Comparison of ENCODE assay signal across 23 cellular contexts in the genomic region with DNA sequence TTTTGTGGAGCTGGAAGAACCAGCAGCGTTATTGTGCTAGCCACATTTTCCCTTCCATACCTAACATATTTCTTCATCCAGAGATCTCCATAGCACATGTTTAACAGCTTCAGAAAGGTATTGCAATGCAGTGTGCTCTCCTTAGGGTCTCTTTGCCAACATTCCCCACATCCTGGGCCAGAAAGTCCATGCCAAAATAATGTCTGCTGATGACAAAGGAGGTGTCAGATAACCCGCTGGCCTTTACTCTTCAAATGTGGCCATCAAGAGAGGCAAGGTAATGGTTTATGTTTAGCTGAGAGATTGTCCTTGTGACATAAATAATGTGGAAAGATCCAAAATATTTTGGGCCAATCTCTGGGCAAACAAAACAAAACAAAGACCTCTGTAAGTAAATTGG.
"Had no signal": no experiment of that assay in that cellular context is flagged by ENCODE, and none has a peak within 500 bp of the region (broad histone marks: within the 10 kb centered on the region; RNA-seq: fewer than 3 reads in every experiment).

No MANE protein-coding gene starts in this region.

- ATAC-seq: effector memory CD8-positive, alpha-beta T cell; esophagus mucosa; foreskin keratinocyte; gastroesophageal sphincter; heart left ventricle; heart right ventricle had no signal

- H3K9me3 ChIP-seq: colonic mucosa, esophagus muscularis mucosa, esophagus squamous epithelium, gastroesophageal sphincter, heart left ventricle, heart right ventricle had no signal

- DNase-seq: colonic mucosa; cortex of kidney; dermis blood vessel endothelial cell; dorsolateral prefrontal cortex; effector CD4-positive, alpha-beta T cell; effector CD8-positive, alpha-beta T cell; effector memory CD4-positive, alpha-beta T cell; effector memory CD8-positive, alpha-beta T cell; endodermal cell; erythroblast; esophagus squamous epithelium; foreskin fibroblast; foreskin keratinocyte; foreskin melanocyte; glutamatergic neuron; head of caudate nucleus; heart left ventricle; heart right ventricle had no signal

- H3K27ac ChIP-seq: colonic mucosa, coronary artery, dorsolateral prefrontal cortex, epithelial cell of prostate, esophagus muscularis mucosa, esophagus squamous epithelium, foreskin keratinocyte, gastroesophageal sphincter, heart left ventricle, heart right ventricle had no signal

- H3K4me3 ChIP-seq: colonic mucosa, coronary artery, dorsolateral prefrontal cortex, esophagus muscularis mucosa, esophagus squamous epithelium, gastroesophageal sphincter, heart left ventricle, heart right ventricle had no signal

- H3K36me3 ChIP-seq: colonic mucosa, esophagus muscularis mucosa, esophagus squamous epithelium, gastroesophageal sphincter, heart left ventricle, heart right ventricle had no signal

- H3K4me1 ChIP-seq: colonic mucosa, esophagus muscularis mucosa, esophagus squamous epithelium, foreskin keratinocyte, gastroesophageal sphincter, heart left ventricle, heart right ventricle had no signal

- H3K27me3 ChIP-seq: colonic mucosa, dorsolateral prefrontal cortex, esophagus muscularis mucosa, esophagus squamous epithelium, foreskin keratinocyte, gastroesophageal sphincter, heart left ventricle, heart right ventricle had no signal
